Comparison of ENCODE assay signal across 8 cellular contexts in genomic region chr1:150072959-150073358, GRCh38. TPM values are rescaled to one million over a fixed set of nuclear protein-coding genes. Genes with fewer than 3 reads are reported as not detected.
DNase-seq lines count a peak whose midpoint lies in the region; ATAC-seq and TF ChIP-seq lines count a peak whose summit lies in the region.

No MANE protein-coding gene starts in this region.

- intact Hi-C loops in adrenal gland (cut with DNase I), result loop anchor here (5.0 kb wide), 1 partner anchor 94 kb away; no protein-coding TSS in a partner anchor

- TF ChIP-seq CTCF in DOHH2 (IDR thresholded peaks at IDR 0.05; ENCODE audit: low read depth, low read length, poor library complexity, severe bottlenecking) (peak; percentile 64), adrenal gland (IDR thresholded peaks at IDR 0.05) (peak; percentile 5 to 69 (median 54)), lung (IDR thresholded peaks at IDR 0.05; ENCODE audit: control extremely low read depth, extremely low read depth) (peak; percentile 14)

- H3K4me1 ChIP-seq in DOHH2 (ENCODE audit: control insufficient read depth, low read length) (peaks cover 11% of the 10 kb centered on the region), Karpas-422 (ENCODE audit: low read length) (peaks cover 14% of the 10 kb centered on the region), adrenal gland (replicated peaks in 1 of 2) (peaks cover 0 to 15% of the 10 kb centered on the region in 2 donors), lung (ENCODE audit: control insufficient read depth in 2 of 2, insufficient read depth in 2 of 2, low read length in 2 of 2) (peaks cover 0 to 7% of the 10 kb centered on the region in 2 donors)

- H3K27ac ChIP-seq in DOHH2 (ENCODE audit: low read depth, low read length) (no peak overlapping the region), Karpas-422 (ENCODE audit: low read length) (no peak overlapping the region), adrenal gland (no peak overlapping the region), lung (ENCODE audit: low read depth in 1 of 2, low read length in 1 of 2) (no peak overlapping the region)

- H3K9me2 ChIP-seq in DOHH2 (replicated peaks; ENCODE audit: control insufficient read depth, low read length) (no peaks in the 10 kb centered on the region), Karpas-422 (replicated peaks; ENCODE audit: insufficient read depth, low read length) (no peaks in the 10 kb centered on the region)

- H3K79me2 ChIP-seq in DOHH2 (ENCODE audit: control insufficient read depth, low read length) (peaks cover 10% of the 10 kb centered on the region), Karpas-422 (ENCODE audit: low read length) (peaks cover 6% of the 10 kb centered on the region; the same call in 1 of the 2 replicates)

- no peaks in the 10 kb centered on the region for H4K20me1 ChIP-seq in DOHH2 (ENCODE audit: control insufficient read depth, insufficient read depth, low read depth, low read length)
- H4K20me1 ChIP-seq in Karpas-422 (ENCODE audit: insufficient read depth, low read depth, low read length), result no peaks in the 10 kb centered on the region

- H3K9ac ChIP-seq in Karpas-422 (ENCODE audit: low read length), result no peak overlapping the region

- no peak overlapping the region for H2AFZ ChIP-seq in Karpas-422 (ENCODE audit: low read length)

- H3F3A ChIP-seq in DOHH2 (ENCODE audit: control insufficient read depth, insufficient read depth), result peaks cover 4% of the 10 kb centered on the region; the same call in 1 of the 2 replicates

- no peaks in the 10 kb centered on the region for H3K27me3 ChIP-seq in DOHH2 (ENCODE audit: control insufficient read depth, low read length)
- no peaks in the 10 kb centered on the region for H3K27me3 ChIP-seq in Karpas-422 (ENCODE audit: low read length)
- H3K27me3 ChIP-seq in adrenal gland, result no peaks in the 10 kb centered on the region
- no peaks in the 10 kb centered on the region for H3K27me3 ChIP-seq in lung (ENCODE audit: control insufficient read depth, insufficient read depth)

- 50 to 54% (median 51%) methylated on average over 3 of the region's 3 CpGs for WGBS in adrenal gland, 4 donors
- 66 to 67% methylated on average over 3 of the region's 3 CpGs for WGBS in lung, 2 donors

- H3K4me3 ChIP-seq in DOHH2 (ENCODE audit: low read length), result no peak overlapping the region
- H3K4me3 ChIP-seq in Karpas-422 (ENCODE audit: low read length), result no peak overlapping the region
- no peak overlapping the region for H3K4me3 ChIP-seq in adrenal gland
- no peak overlapping the region for H3K4me3 ChIP-seq in lung

- peak; percentile 58 for DNase-seq in Karpas-422
- DNase-seq in adrenal gland, result no peak
- no peak for DNase-seq in lung (ENCODE audit: low spot score)
- no peak for DNase-seq in activated effector memory CD4-positive, alpha-beta T cell treated with Interleukin-2 at 50 U/mL for 16 hours

- H3K36me3 ChIP-seq in DOHH2 (ENCODE audit: control insufficient read depth, low read length), result peaks cover 18% of the 10 kb centered on the region
- peaks cover 10% of the 10 kb centered on the region; the same call in 1 of the 2 replicates for H3K36me3 ChIP-seq in Karpas-422 (ENCODE audit: insufficient read depth, low read length)
- H3K36me3 ChIP-seq in adrenal gland (replicated peaks in 1 of 2), result peaks cover 0 to 49% of the 10 kb centered on the region in 2 donors
- peaks cover 1 to 8% of the 10 kb centered on the region in 2 donors for H3K36me3 ChIP-seq in lung (ENCODE audit: control insufficient read depth in 2 of 2, insufficient read depth in 2 of 2, low read length in 2 of 2)

- ATAC-seq in lung (ENCODE audit: insufficient read depth, low FRiP score) (no peak), HG03175 (IDR thresholded peaks at IDR 0.05; ENCODE audit: unreplicated experiment) (no peak), GM21447 (IDR thresholded peaks at IDR 0.05; ENCODE audit: unreplicated experiment) (no peak), GM21526 (IDR thresholded peaks at IDR 0.05; ENCODE audit: low FRiP score, unreplicated experiment) (no peak)

- no peak for TF ChIP-seq POLR2A in adrenal gland (IDR thresholded peaks at IDR 0.05)

- H3K4me2 ChIP-seq in DOHH2 (ENCODE audit: low read length), result no peak overlapping the region
- no peak overlapping the region for H3K4me2 ChIP-seq in Karpas-422 (ENCODE audit: low read depth, low read length, poor library complexity, severe bottlenecking)

- H3K9me3 ChIP-seq in DOHH2 (ENCODE audit: control insufficient read depth, insufficient read depth, low read length), result no peaks in the 10 kb centered on the region
- no peaks in the 10 kb centered on the region for H3K9me3 ChIP-seq in Karpas-422 (ENCODE audit: low read length)
- no peaks in the 10 kb centered on the region for H3K9me3 ChIP-seq in adrenal gland (replicated peaks in 1 of 3)
- no peaks in the 10 kb centered on the region for H3K9me3 ChIP-seq in lung (ENCODE audit: control insufficient read depth in 2 of 2, insufficient read depth in 1 of 2, low read length in 1 of 2)

RNA-seq across cellular contexts. Expression of gene VPS45, which starts 5.4 kb away (rescaled TPM):
- total RNA-seq in Karpas-422 (2014; rRNA removed; shearing (Covaris generic); ENCODE audit: low replicate concordance), result 24.9 and 39.0 TPM in 2 replicates
- total RNA-seq in adrenal gland (10 to 100 TPM; 36.5 to 77.6 (median 52.1) TPM), lung (10 to 100 TPM; 31.0 to 86.7 TPM)
- polyA plus RNA-seq in adrenal gland (10 to 100 TPM; 49.2 to 67.4 (median 59.2) TPM), lung (10 to 100 TPM; 16.3 to 21.1 TPM)

Comparison
In these comparisons a context has a peak if more than half of its experiments do, and no peak if none do; other contexts are left out.
1. CTCF ChIP-seq: peak in every context shown above with its lines; median percentile 64 in DOHH2; 54 in adrenal gland; 14 in lung.